8 cellular contexts compared by ENCODE assay signal in the genomic region with DNA sequence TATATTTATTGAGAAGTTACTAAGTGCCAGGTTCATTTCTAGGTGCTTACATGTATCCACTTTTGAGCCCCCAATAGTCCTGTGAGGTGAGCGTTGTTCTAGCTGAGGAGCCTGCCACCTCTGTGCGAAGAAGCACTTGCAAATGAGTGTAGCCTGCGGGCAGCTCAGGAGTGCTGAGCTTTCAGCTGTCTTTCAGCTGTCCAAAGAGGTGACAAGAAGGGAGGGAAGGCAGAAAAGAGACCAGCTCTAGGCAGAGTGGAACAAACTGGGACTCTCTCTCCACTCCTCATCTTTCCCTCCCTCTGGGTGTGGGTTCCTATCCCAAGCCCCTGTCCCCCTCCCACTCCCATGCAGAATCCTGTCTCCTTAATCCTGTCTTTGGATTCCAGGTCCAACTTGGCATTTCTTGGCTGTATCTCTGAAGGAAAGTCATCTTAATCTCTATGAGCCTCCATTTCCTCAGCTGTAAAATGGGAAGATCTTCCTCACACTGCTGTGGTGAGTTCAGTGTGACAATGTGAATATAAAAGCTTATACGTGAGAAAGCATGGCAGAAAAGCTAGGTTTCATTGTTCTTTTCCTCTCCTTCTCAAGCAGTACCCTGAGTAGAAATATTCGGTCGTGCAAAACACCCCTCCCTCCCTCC. TPM values are rescaled to one million over a fixed set of nuclear protein-coding genes. Genes with fewer than 3 reads are reported as not detected.
DNase-seq lines count a peak whose midpoint lies in the region; ATAC-seq lines count a peak whose summit lies in the region.

No MANE protein-coding gene starts in this region.

- H3K27ac Mint-ChIP-seq in dendritic cell treated with granulocyte-macrophage colony-stimulating factor and Interleukin-4, amounts not matched to agents 40 ng/mL and 50 ng/mL, for 4 days: peak overlapping the region; percentile 74

- H3K9ac ChIP-seq in HUES64 (ENCODE audit: low read depth, low read length) (no peak overlapping the region), rectal smooth muscle tissue (ENCODE audit: low read length) (no peak overlapping the region)

- H3K4me1 ChIP-seq in HUES64 (ENCODE audit: insufficient read depth, low read length): peaks cover 14% of the 10 kb centered on the region
- peaks cover 3% of the 10 kb centered on the region for H3K4me1 ChIP-seq in rectal smooth muscle tissue (ENCODE audit: control insufficient read depth, insufficient read depth, low read length)

- peaks cover 5% of the 10 kb centered on the region for H3K36me3 Mint-ChIP-seq in dendritic cell treated with granulocyte-macrophage colony-stimulating factor and Interleukin-4, amounts not matched to agents 40 ng/mL and 50 ng/mL, for 4 days (ENCODE audit: low read depth)

- intact Hi-C loops in dendritic cell treated with granulocyte-macrophage colony-stimulating factor and Interleukin-4, amounts not matched to agents 40 ng/mL and 50 ng/mL, for 4 days (cut with micrococcal nuclease): loop anchor here (1.0 to 5.0 kb wide), 2 partner anchors 117 to 229 kb away; a partner anchor contains a TSS

- no peaks in the 10 kb centered on the region for H3K27me3 ChIP-seq in HUES64 (ENCODE audit: insufficient read depth, low read length)
- H3K27me3 ChIP-seq in rectal smooth muscle tissue (ENCODE audit: control insufficient read depth, insufficient read depth, low read length): no peaks in the 10 kb centered on the region

- no peaks in the 10 kb centered on the region for H3K9me3 Mint-ChIP-seq in dendritic cell treated with granulocyte-macrophage colony-stimulating factor and Interleukin-4, amounts not matched to agents 40 ng/mL and 50 ng/mL, for 4 days

- peak overlapping the region; percentile 26; the same call in 1 of the 2 replicates for H3K4me3 ChIP-seq in HUES64 (ENCODE audit: low read length)
- H3K4me3 ChIP-seq in rectal smooth muscle tissue (ENCODE audit: low read length): peak overlapping the region; percentile 28

- H3K36me3 ChIP-seq in HUES64 (ENCODE audit: insufficient read depth, low read length): no peaks in the 10 kb centered on the region
- no peaks in the 10 kb centered on the region for H3K36me3 ChIP-seq in rectal smooth muscle tissue (ENCODE audit: control insufficient read depth, insufficient read depth, low read length)

- ATAC-seq in GM19395 (IDR thresholded peaks at IDR 0.05; ENCODE audit: unreplicated experiment) (peak; percentile 28), HG03135 (IDR thresholded peaks at IDR 0.05; ENCODE audit: unreplicated experiment) (no peak)

- H3K27me3 Mint-ChIP-seq in dendritic cell treated with granulocyte-macrophage colony-stimulating factor and Interleukin-4, amounts not matched to agents 40 ng/mL and 50 ng/mL, for 4 days: no peaks in the 10 kb centered on the region

- H3K9me3 ChIP-seq in HUES64 (ENCODE audit: insufficient read depth, low read depth, low read length): no peaks in the 10 kb centered on the region

- H3K27ac ChIP-seq in HUES64 (ENCODE audit: low read depth, low read length) (no peak overlapping the region), rectal smooth muscle tissue (ENCODE audit: low read depth, low read length) (no peak overlapping the region)

- no peak overlapping the region for H3K4me3 Mint-ChIP-seq in dendritic cell treated with granulocyte-macrophage colony-stimulating factor and Interleukin-4, amounts not matched to agents 40 ng/mL and 50 ng/mL, for 4 days

- DNase-seq in foreskin melanocyte (no peak), H4 (ENCODE audit: low spot score) (no peak), NCI-H1694 treated with DMSO at 0.1 percent for 48 hours (lab: John Stamatoyannopoulos, UW) (no peak)

- WGBS in HUES64: 45% methylated on average over 6 of the region's 6 CpGs

- peaks cover 60% of the 10 kb centered on the region for H3K4me1 Mint-ChIP-seq in dendritic cell treated with granulocyte-macrophage colony-stimulating factor and Interleukin-4, amounts not matched to agents 40 ng/mL and 50 ng/mL, for 4 days (ENCODE audit: low read depth)

RNA-seq across cellular contexts. Expression of a gene that starts 6.7 kb away (rescaled TPM):
- polyA plus RNA-seq in HUES64 (2013, experiment 1 of 2): 412 TPM
- polyA plus RNA-seq in HUES64 (2013, experiment 2 of 2): 434 TPM
- 317 and 358 TPM in 2 replicates for total RNA-seq in H4 (2014; rRNA removed; shearing (Covaris generic))
